Comparison of ENCODE assay signal across 7 cellular contexts in the genomic region with DNA sequence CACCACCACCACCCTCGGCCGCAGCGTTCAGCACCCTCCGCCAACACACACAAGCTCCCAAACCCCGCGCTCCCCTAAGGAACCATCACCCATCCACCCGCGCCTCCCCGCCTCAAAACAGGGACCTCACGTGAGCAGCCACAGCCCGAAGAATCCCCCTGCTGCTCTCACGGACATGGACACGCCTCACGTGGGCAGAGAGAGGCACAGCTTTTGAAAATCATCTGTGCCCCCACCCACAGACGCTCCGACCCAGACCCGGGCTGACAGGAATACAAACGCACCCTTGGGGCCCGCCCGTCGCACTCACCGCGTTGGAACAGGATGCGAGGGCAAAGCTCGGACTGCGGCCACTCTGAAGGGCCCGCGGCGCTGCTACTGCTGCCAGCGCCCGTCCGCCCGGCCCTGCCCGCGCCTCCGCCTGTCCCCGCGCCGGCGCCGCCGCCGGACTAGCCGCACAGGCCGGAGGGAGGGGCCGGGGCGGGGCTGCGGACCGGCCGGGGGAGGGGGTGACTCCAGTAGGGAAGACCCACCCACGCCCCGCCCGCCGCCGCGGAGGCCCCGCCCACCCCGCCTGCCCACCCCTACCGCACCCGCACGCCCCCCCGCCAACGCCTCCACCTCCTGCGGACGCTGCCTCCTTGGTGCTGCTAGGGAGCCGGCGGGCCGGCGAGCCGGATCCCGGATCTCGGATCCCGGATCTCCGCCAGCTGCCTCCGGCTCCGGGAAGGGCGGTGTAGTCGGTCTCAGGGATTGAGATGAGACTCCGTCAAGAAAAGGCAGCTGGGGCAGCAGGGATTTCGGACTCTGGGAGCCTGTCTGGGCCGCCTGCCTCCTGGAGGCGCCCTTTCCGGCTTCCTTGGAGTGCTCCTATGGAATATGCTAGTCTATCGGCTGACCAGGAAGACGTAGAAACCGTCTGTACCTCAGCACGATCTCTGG. TPM values are rescaled to one million over a fixed set of nuclear protein-coding genes. Genes with fewer than 3 reads are reported as not detected.
DNase-seq lines count a peak whose midpoint lies in the region; ATAC-seq, FAIRE-seq and TF ChIP-seq lines count a peak whose summit lies in the region.

A gene (minus strand): TSS at position 461 of the 942 bp plus-strand sequence. CDS start 8,246 bp downstream, outside the sequence.

- DNase-seq in NCI-H2171 treated with DMSO at 0.1 percent for 48 hours (lab: John Stamatoyannopoulos, UW) (peak; percentile 41), cerebellar cortex (ENCODE audit: low spot score) (peak; percentile 84), kidney (peak; percentile 99)
- peak; percentile 49 to 57 for DNase-seq in stimulated activated CD4-positive, alpha-beta T cell treated with anti-CD3 and anti-CD28 coated beads, Interleukin-15, amount 100 ng/mL, for 1 hour (ENCODE audit: low read depth in 1 of 2, low spot score in 1 of 2)

- H3K36me3 ChIP-seq in kidney (ENCODE audit: control insufficient read depth in 1 of 2, insufficient read depth in 2 of 2, low read length in 2 of 2), result peaks cover 14% of the 10 kb centered on the region in 2 donors

- peak within 1 kb of the TSS; percentile 86 to 91 for H3K9ac ChIP-seq in kidney (ENCODE audit: low read length in 2 of 2)

- H3K9me3 ChIP-seq in kidney (ENCODE audit: control insufficient read depth in 1 of 2, low read length in 2 of 2), result no peaks in the 10 kb centered on the region

- FAIRE-seq in kidney (lab: Jason Lieb, UNC), result no peak

- intact Hi-C loops in kidney (cut with DNase I), result no loop called here

- peaks cover 13 to 26% of the 10 kb centered on the region in 2 donors for H3K4me1 ChIP-seq in kidney (ENCODE audit: control insufficient read depth in 1 of 2, insufficient read depth in 1 of 2, low read depth in 1 of 2, low read length in 2 of 2)

- H3K4me3 ChIP-seq in kidney (ENCODE audit: low read length in 2 of 2), result peak within 1 kb of the TSS; percentile 76 to 79

- ATAC-seq in GM18517 (IDR thresholded peaks at IDR 0.05; ENCODE audit: unreplicated experiment), result peak; percentile 46
- peak; percentile 79 for ATAC-seq in HG03045 (IDR thresholded peaks at IDR 0.05; ENCODE audit: unreplicated experiment)
- ATAC-seq in activated CD4-positive, CD25-positive, alpha-beta regulatory T cell treated with anti-CD3 and anti-CD28 coated beads, Interleukin-2, amount 50 U/mL, for 24 hours, result peak; percentile 59 to 67

- no peak for TF ChIP-seq CTCF in kidney (IDR thresholded peaks at IDR 0.05; ENCODE audit: borderline replicate concordance, extremely low read depth, insufficient read depth)

- peak within 1 kb of the TSS; percentile 85 to 98 for H3K27ac ChIP-seq in kidney (ENCODE audit: low read depth in 2 of 2, low read length in 2 of 2)

RNA-seq across cellular contexts. Expression of the gene that starts here (rescaled TPM):
- 20.8 TPM for total RNA-seq in kidney
- polyA plus RNA-seq in kidney (ENCODE audit: insufficient read depth, low read depth, low replicate concordance), result 10.8 TPM

Comparison
In these comparisons a context has a peak if more than half of its experiments do, and no peak if none do; other contexts are left out.
1. Peak in every context shown above with its lines: DNase-seq, ATAC-seq, H3K4me3 ChIP-seq and H3K27ac ChIP-seq.
2. DNase-seq: peak in every context shown above with its lines; median percentile 99 in kidney; 84 in cerebellar cortex; 53 in stimulated activated CD4-positive, alpha-beta T cell treated with anti-CD3 and anti-CD28 coated beads, Interleukin-15, amount 100 ng/mL, for 1 hour; 41 in NCI-H2171 treated with DMSO at 0.1 percent for 48 hours.